Comparison of ENCODE assay signal across 8 cellular contexts in the genomic region with DNA sequence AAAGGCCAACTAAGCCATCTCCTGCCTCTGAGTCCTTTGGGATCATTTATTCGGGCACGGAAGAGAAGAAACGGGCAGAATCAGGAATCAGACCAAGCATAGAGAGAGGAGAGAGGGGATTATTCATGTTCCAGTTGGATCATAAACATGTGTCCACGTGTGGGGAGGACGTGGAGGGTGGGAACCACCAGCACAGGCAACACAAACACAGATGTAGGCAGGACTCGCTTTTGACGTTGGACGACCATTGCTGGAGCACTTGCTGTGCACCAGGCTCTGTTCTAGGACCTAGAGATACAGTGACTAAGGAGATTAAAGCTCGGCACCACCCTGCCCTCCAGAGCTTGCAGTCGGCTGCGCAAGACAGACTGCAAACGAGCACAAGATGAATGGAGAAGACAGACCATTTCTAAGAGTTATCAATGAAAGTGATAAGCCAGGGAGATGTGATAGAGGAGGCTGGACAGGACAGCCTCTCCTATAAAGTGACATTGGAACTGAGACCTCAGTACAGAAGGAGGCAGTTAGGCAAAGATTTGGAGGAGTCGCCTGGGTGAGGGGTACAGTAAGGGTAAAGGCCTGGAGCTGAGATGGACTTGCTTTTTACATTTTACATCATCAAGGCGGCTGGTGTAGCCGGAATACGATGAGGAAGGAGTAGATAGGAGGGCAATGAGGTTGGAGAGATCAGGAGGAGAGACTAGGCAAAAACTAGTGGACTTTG. TPM values are rescaled to one million over a fixed set of nuclear protein-coding genes. Genes with fewer than 3 reads are reported as not detected.
DNase-seq lines count a peak whose midpoint lies in the region; ATAC-seq and TF ChIP-seq lines count a peak whose summit lies in the region.

No MANE protein-coding gene starts in this region.

- BruUV-seq in Caco-2 (replicated peaks; lab: Mats Ljungman, UMichigan), result TSS peak; percentile 87

- no peaks in the 10 kb centered on the region for H3K27me3 Mint-ChIP-seq in Caco-2 (ENCODE audit: insufficient read depth, unreplicated experiment)
- no peaks in the 10 kb centered on the region for H3K27me3 Mint-ChIP-seq in natural killer cell treated with Interleukin-12 subunit alpha and Interleukin-12 subunit beta and Interleukin-15 and Interleukin-18, amount 100 ng/mL, for 72 hours

- H3K4me3 Mint-ChIP-seq in Caco-2 (ENCODE audit: unreplicated experiment), result peak overlapping the region; percentile 80
- H3K4me3 Mint-ChIP-seq in natural killer cell treated with Interleukin-12 subunit alpha and Interleukin-12 subunit beta and Interleukin-15 and Interleukin-18, amount 100 ng/mL, for 72 hours, result peak overlapping the region; percentile 88

- H3K4me2 ChIP-seq in Loucy (ENCODE audit: low read depth, low read length, poor library complexity, severe bottlenecking), result peak overlapping the region; percentile 92

- H3K27me3 ChIP-seq in Caco-2 (replicated peaks; ENCODE audit: control insufficient read depth, insufficient read depth, low read length) (no peaks in the 10 kb centered on the region), Loucy (ENCODE audit: insufficient read depth, low read length, poor library complexity, severe bottlenecking) (no peaks in the 10 kb centered on the region)

- ATAC-seq in natural killer cell treated with Interleukin-12 subunit alpha and Interleukin-12 subunit beta and Interleukin-15 and Interleukin-18, amount 100 ng/mL, for 72 hours, result no peak
- ATAC-seq in HG03108 (IDR thresholded peaks at IDR 0.05; ENCODE audit: unreplicated experiment), result no peak
- ATAC-seq in HG03521 (IDR thresholded peaks at IDR 0.05; ENCODE audit: unreplicated experiment), result no peak

- no peaks in the 10 kb centered on the region for H3K79me2 ChIP-seq in Loucy (ENCODE audit: insufficient read depth, low read length)

- peak in 1 of 2 experiments; percentile 6 for TF ChIP-seq CTCF in Caco-2 (IDR thresholded peaks at IDR 0.05; ENCODE audit: insufficient read depth in 1 of 2, low read depth in 1 of 2, low read length in 1 of 2, severe bottlenecking in 1 of 2, unreplicated experiment in 1 of 2)
- no peak for TF ChIP-seq CTCF in Loucy (conservative IDR thresholded peaks at IDR 0.05; ENCODE audit: low read length)
- no peak for TF ChIP-seq CTCF in coronary artery (IDR thresholded peaks at IDR 0.05)

- peak overlapping the region; percentile 63 for H3K9ac ChIP-seq in Loucy (ENCODE audit: low read depth, low read length, poor library complexity, severe bottlenecking)

- H3K9me2 ChIP-seq in Loucy (replicated peaks; ENCODE audit: low read depth, low read length), result no peaks in the 10 kb centered on the region

- intact Hi-C loops in Caco-2 (cut with micrococcal nuclease; ENCODE audit: unreplicated experiment), result loop anchor here (1.0 to 2.0 kb wide), 4 partner anchors 13 to 250 kb away; no protein-coding TSS in a partner anchor

- CTCF ChIA-PET in Caco-2 (lab: Charles Lee), result interaction anchor here (1.1 to 1.6 kb wide), 2 partner anchors 14 to 28 kb away, joined by 3 to 5 read pairs; no protein-coding TSS in a partner anchor

- peaks cover 37% of the 10 kb centered on the region for H3K36me3 Mint-ChIP-seq in Caco-2 (ENCODE audit: insufficient read depth, unreplicated experiment)
- H3K36me3 Mint-ChIP-seq in natural killer cell treated with Interleukin-12 subunit alpha and Interleukin-12 subunit beta and Interleukin-15 and Interleukin-18, amount 100 ng/mL, for 72 hours, result no peaks in the 10 kb centered on the region

- no peaks in the 10 kb centered on the region for H3K9me3 ChIP-seq in Caco-2
- H3K9me3 ChIP-seq in Loucy (ENCODE audit: insufficient read depth, low read depth, low read length), result no peaks in the 10 kb centered on the region

- H3K4me1 Mint-ChIP-seq in Caco-2 (ENCODE audit: low read depth, unreplicated experiment), result peaks cover 10% of the 10 kb centered on the region
- H3K4me1 Mint-ChIP-seq in natural killer cell treated with Interleukin-12 subunit alpha and Interleukin-12 subunit beta and Interleukin-15 and Interleukin-18, amount 100 ng/mL, for 72 hours (ENCODE audit: low read depth in 2 of 2), result peaks cover 33 to 36% of the 10 kb centered on the region in 2 donors

- POLR2A ChIA-PET in Caco-2 (lab: Charles Lee), result interaction anchor here (0.9 to 1.9 kb wide), 2 partner anchors 14 to 29 kb away, joined by 3 to 13 read pairs; partner anchors contain the start of gene GPR108

- DNase-seq in Caco-2, result no peak
- no peak for DNase-seq in coronary artery (ENCODE audit: low spot score)
- DNase-seq in natural killer cell treated with Interleukin-12 subunit alpha and Interleukin-12 subunit beta and Interleukin-15 and Interleukin-18, amount 100 ng/mL, for 72 hours (ENCODE audit: low spot score), result no peak
- no peak for DNase-seq in NCI-H774 (lab: John Stamatoyannopoulos, UW)
- DNase-seq in NCI-H2196 treated with DMSO at 0.1 percent for 48 hours (lab: John Stamatoyannopoulos, UW; ENCODE audit: unreplicated experiment), result no peak

- H3K36me3 ChIP-seq in Caco-2 (ENCODE audit: control insufficient read depth, insufficient read depth, low read length), result no peaks in the 10 kb centered on the region; the same call in 1 of the 2 replicates
- no peaks in the 10 kb centered on the region for H3K36me3 ChIP-seq in Loucy (ENCODE audit: insufficient read depth, low read length)

- peaks cover 7% of the 10 kb centered on the region; the same call in 1 of the 2 replicates for H3F3A ChIP-seq in Loucy (ENCODE audit: low read depth)

- no peaks in the 10 kb centered on the region for H3K9me3 Mint-ChIP-seq in Caco-2 (ENCODE audit: unreplicated experiment)
- no peaks in the 10 kb centered on the region for H3K9me3 Mint-ChIP-seq in natural killer cell treated with Interleukin-12 subunit alpha and Interleukin-12 subunit beta and Interleukin-15 and Interleukin-18, amount 100 ng/mL, for 72 hours

- peaks cover 13% of the 10 kb centered on the region for H3K4me1 ChIP-seq in Caco-2
- H3K4me1 ChIP-seq in Loucy (ENCODE audit: insufficient read depth, low read length, poor library complexity, severe bottlenecking), result peaks cover 13% of the 10 kb centered on the region

- H3K27ac Mint-ChIP-seq in Caco-2 (ENCODE audit: unreplicated experiment), result peak overlapping the region; percentile 94
- peak overlapping the region; percentile 66 to 97 for H3K27ac Mint-ChIP-seq in natural killer cell treated with Interleukin-12 subunit alpha and Interleukin-12 subunit beta and Interleukin-15 and Interleukin-18, amount 100 ng/mL, for 72 hours

- H2AFZ ChIP-seq in Loucy (ENCODE audit: low read length), result peak overlapping the region; percentile 95

- H4K20me1 ChIP-seq in Loucy (ENCODE audit: insufficient read depth, low read length, poor library complexity, severe bottlenecking), result no peaks in the 10 kb centered on the region

- H3K4me3 ChIP-seq in Caco-2 (ENCODE audit: low read depth, low read length) (peak overlapping the region; percentile 80), Loucy (ENCODE audit: low read length, poor library complexity, severe bottlenecking) (peak overlapping the region; percentile 82), coronary artery (peak overlapping the region; percentile 65)

- no peak overlapping the region for H3K27ac ChIP-seq in coronary artery

RNA-seq across cellular contexts. Expression of gene SH2D3A, which starts 0.7 kb away (rescaled TPM):
- 20.5 and 24.5 TPM in 2 replicates for total RNA-seq in Caco-2 (2022)
- 10 to 100 TPM; 15.2 to 17.8 TPM for total RNA-seq in natural killer cell treated with Interleukin-12 subunit alpha and Interleukin-12 subunit beta and Interleukin-15 and Interleukin-18, amount 100 ng/mL, for 72 hours

RNA-seq across cellular contexts. Expression of gene VAV1, which starts 6.0 kb away (rescaled TPM):
- not detected in 2 replicates for total RNA-seq in Caco-2 (2022)
- total RNA-seq in natural killer cell treated with Interleukin-12 subunit alpha and Interleukin-12 subunit beta and Interleukin-15 and Interleukin-18, amount 100 ng/mL, for 72 hours, result 100 to 1,000 TPM; 166 to 167 TPM

RNA-seq across cellular contexts. Expression of gene TRIP10, which starts 27.0 kb away (rescaled TPM):
- 106 and 107 TPM in 2 replicates for total RNA-seq in Caco-2 (2022)
- 10 to 100 TPM; 44.8 to 76.5 TPM for total RNA-seq in natural killer cell treated with Interleukin-12 subunit alpha and Interleukin-12 subunit beta and Interleukin-15 and Interleukin-18, amount 100 ng/mL, for 72 hours

RNA-seq across cellular contexts. Expression of gene GPR108, which starts 29.1 kb away (rescaled TPM):
- total RNA-seq in Caco-2 (2022), result 48.9 and 53.6 TPM in 2 replicates
- total RNA-seq in natural killer cell treated with Interleukin-12 subunit alpha and Interleukin-12 subunit beta and Interleukin-15 and Interleukin-18, amount 100 ng/mL, for 72 hours, result 10 to 100 TPM; 67.4 to 70.4 TPM

RNA-seq across cellular contexts. Expression of gene C3, which starts 46.1 kb away (rescaled TPM):
- 19.3 and 21.7 TPM in 2 replicates for total RNA-seq in Caco-2 (2022)
- 1 to 10 TPM; 3.5 to 9.2 TPM for total RNA-seq in natural killer cell treated with Interleukin-12 subunit alpha and Interleukin-12 subunit beta and Interleukin-15 and Interleukin-18, amount 100 ng/mL, for 72 hours

Comparison
In these comparisons a context has a peak if more than half of its experiments do, and no peak if none do; other contexts are left out.
1. RNA of gene VAV1, which starts 6.0 kb away (total RNA-seq): 166 to 167 TPM in natural killer cell treated with Interleukin-12 subunit alpha and Interleukin-12 subunit beta and Interleukin-15 and Interleukin-18, amount 100 ng/mL, for 72 hours; not detected in Caco-2; every median in the first group is over 100 times any median in the second.
2. Peak in every context shown above with its lines, with median percentiles within 50 percentile points of each other: H3K4me3 ChIP-seq.